ENCODE assay signal across 13 cellular contexts in the genomic region with DNA sequence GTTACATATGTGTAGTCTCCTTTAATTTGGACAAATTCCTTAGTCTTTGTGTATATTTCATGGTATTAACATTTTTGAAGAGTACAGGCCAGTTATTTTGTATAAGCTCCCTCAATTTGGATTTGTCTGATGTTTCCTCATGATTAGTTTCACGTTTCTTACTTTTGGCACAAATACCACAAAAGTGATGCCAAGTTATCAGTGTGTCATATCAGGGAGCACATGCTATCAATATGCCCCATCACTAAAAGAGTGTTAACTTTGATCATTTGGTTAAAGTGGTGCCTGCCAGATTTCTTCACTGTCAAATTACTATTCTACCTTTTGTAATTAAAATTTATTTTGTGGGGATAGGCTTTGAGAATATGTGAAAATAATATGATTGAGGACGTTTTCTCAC.
"Had no signal": no experiment of that assay in that cellular context is flagged by ENCODE, and none has a peak within 500 bp of the region (broad histone marks: within the 10 kb centered on the region; RNA-seq: fewer than 3 reads in every experiment).

No MANE protein-coding gene starts in this region.

- H3K27me3 Mint-ChIP-seq: activated CD8-positive, alpha-beta memory T cell treated with anti-CD3 and anti-CD28 coated beads, Interleukin-2, amount 10 ng/mL, durations not matched to agents 7 days and 5 days; stimulated activated naive B cell treated with anti-CD40 and anti-IgM and Interleukin-4, amounts not matched to agents 10 μg/mL and 1 μg/mL and 100 μg/mL, for 72 hours had no signal

- H3K4me3 ChIP-seq: lung, thyroid gland, uterus had no signal

- ATAC-seq: activated CD8-positive, alpha-beta memory T cell treated with anti-CD3 and anti-CD28 coated beads, Interleukin-2, amount 10 ng/mL, durations not matched to agents 7 days and 5 days; activated T-cell treated with anti-CD3 and anti-CD28 coated beads, Interleukin-2, amount 50 U/mL, for 4 hours; stimulated activated naive B cell treated with anti-CD40 and anti-IgM and Interleukin-4, amounts not matched to agents 10 μg/mL and 1 μg/mL and 100 μg/mL, for 72 hours had no signal

- H3K27me3 ChIP-seq: neutrophil, thyroid gland, uterus had no signal

- H3K27ac Mint-ChIP-seq: activated CD8-positive, alpha-beta memory T cell treated with anti-CD3 and anti-CD28 coated beads, Interleukin-2, amount 10 ng/mL, durations not matched to agents 7 days and 5 days; stimulated activated naive B cell treated with anti-CD40 and anti-IgM and Interleukin-4, amounts not matched to agents 10 μg/mL and 1 μg/mL and 100 μg/mL, for 72 hours; T-helper 2 cell treated with Interferon-gamma antibody and Interleukin-4, amounts not matched to agents 5 μg/mL and 100 μg/mL, for 36 hours had no signal

- H3K27ac ChIP-seq: neutrophil, thyroid gland, uterus had no signal

- DNase-seq: activated CD4-positive, alpha-beta T cell treated with anti-CD3 and anti-CD28 coated beads, Interleukin-2, amount 50 U/mL, for 1 hour; activated CD4-positive, CD25-positive, alpha-beta regulatory T cell; activated CD8-positive, alpha-beta memory T cell treated with anti-CD3 and anti-CD28 coated beads, Interleukin-2, amount 10 ng/mL, durations not matched to agents 7 days and 5 days; activated T-cell treated with anti-CD3 and anti-CD28 coated beads, Interleukin-2, amount 50 U/mL, for 4 hours; islet precursor cell; posterior cingulate gyrus; stimulated activated CD4-positive, alpha-beta T cell treated with anti-CD3 and anti-CD28 coated beads, Interleukin-2, amount 100 ng/mL, for 48 hours; stimulated activated naive B cell treated with anti-CD40 and anti-IgM and Interleukin-4, amounts not matched to agents 10 μg/mL and 1 μg/mL and 100 μg/mL, for 72 hours; thyroid gland; uterus had no signal

- H3K4me3 Mint-ChIP-seq: activated CD8-positive, alpha-beta memory T cell treated with anti-CD3 and anti-CD28 coated beads, Interleukin-2, amount 10 ng/mL, durations not matched to agents 7 days and 5 days; activated T-cell treated with anti-CD3 and anti-CD28 coated beads, Interleukin-2, amount 50 U/mL, for 4 hours; stimulated activated naive B cell treated with anti-CD40 and anti-IgM and Interleukin-4, amounts not matched to agents 10 μg/mL and 1 μg/mL and 100 μg/mL, for 72 hours; T-helper 2 cell treated with Interferon-gamma antibody and Interleukin-4, amounts not matched to agents 5 μg/mL and 100 μg/mL, for 36 hours had no signal

- H3K4me1 ChIP-seq: thyroid gland, uterus had no signal

- H3K9me3 Mint-ChIP-seq: activated T-cell treated with anti-CD3 and anti-CD28 coated beads, Interleukin-2, amount 50 U/mL, for 4 hours; stimulated activated naive B cell treated with anti-CD40 and anti-IgM and Interleukin-4, amounts not matched to agents 10 μg/mL and 1 μg/mL and 100 μg/mL, for 72 hours; T-helper 2 cell treated with Interferon-gamma antibody and Interleukin-4, amounts not matched to agents 5 μg/mL and 100 μg/mL, for 36 hours had no signal

- H3K9me3 ChIP-seq: neutrophil, thyroid gland, uterus had no signal

- H3K36me3 ChIP-seq: uterus had no signal
